ENCODE assay signal across 20 cellular contexts in genomic region chr2:29446852-29447251, GRCh38.
"Had no signal": no experiment of that assay in that cellular context is flagged by ENCODE, and none has a peak within 500 bp of the region (broad histone marks: within the 10 kb centered on the region; RNA-seq: fewer than 3 reads in every experiment).

No MANE protein-coding gene starts in this region.

- H3K4me3 ChIP-seq: left ventricle myocardium inferior, spleen, thyroid gland had no signal

- H3K27me3 ChIP-seq: thyroid gland had no signal

- H3K4me1 ChIP-seq: spleen had no signal

- H3K27ac ChIP-seq: epithelial cell of prostate, left ventricle myocardium inferior, spleen, thyroid gland, VCaP had no signal

- H3K36me3 ChIP-seq: left ventricle myocardium inferior, spleen, thyroid gland had no signal

- H3K9me3 ChIP-seq: left ventricle myocardium inferior, spleen, thyroid gland had no signal

- DNase-seq: activated CD4-positive, alpha-beta memory T cell treated with anti-CD3 and anti-CD28 coated beads, Interleukin-2, amount 10 ng/mL, durations not matched to agents 7 days and 5 days; activated CD4-positive, alpha-beta T cell treated with anti-CD3 and anti-CD28 coated beads, Interleukin-2, amount 10 ng/mL, durations not matched to agents 24 days and 14 days; activated effector memory CD4-positive, alpha-beta T cell treated with Interleukin-2 at 50 U/mL for 16 hours; activated naive CD4-positive, alpha-beta T cell treated with anti-CD3 and anti-CD28 coated beads, Interleukin-2, amount 10 ng/mL, durations not matched to agents 7 days and 5 days; activated T-cell treated with anti-CD3 and anti-CD28 coated beads, Interleukin-2, amount 50 U/mL, for 72 hours; cortex of kidney; foreskin melanocyte; glutamatergic neuron; hippocampal formation; kidney glomerular epithelial cell; left ventricle myocardium inferior; natural killer cell; retina; spleen; stimulated activated CD4-positive, alpha-beta T cell treated with anti-CD3 and anti-CD28 coated beads, Interleukin-4, amount 100 ng/mL, for 24 hours; stimulated activated naive CD8-positive, alpha-beta T cell treated with anti-CD3 and anti-CD28 coated beads, Interleukin-15, Interleukin-2, amounts not matched to agents 100 U/mL and 50 U/mL, for 24 hours; substantia nigra; thyroid gland had no signal
